Comparison of ENCODE assay signal across 16 cellular contexts in the genomic region with DNA sequence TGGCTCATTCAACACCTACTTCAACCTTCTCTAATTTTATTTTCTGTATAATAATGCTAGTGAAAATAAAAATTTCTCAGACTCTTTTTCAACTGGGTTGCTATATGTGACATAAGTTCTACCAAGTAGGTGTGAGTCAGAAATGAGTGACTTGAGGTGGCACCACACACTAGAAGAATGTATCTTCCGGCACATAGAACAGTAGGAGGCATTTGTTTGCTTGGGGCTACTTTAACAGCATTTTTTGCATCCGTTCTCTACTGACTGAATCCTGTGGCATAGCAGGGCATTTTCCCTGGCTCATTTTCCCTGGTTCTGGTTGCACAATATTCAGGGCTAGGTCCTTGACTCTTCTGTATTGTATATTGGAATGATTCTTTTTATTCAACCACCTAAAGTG.
DNase-seq lines count a peak whose midpoint lies in the region; ATAC-seq and TF ChIP-seq lines count a peak whose summit lies in the region.
"Had no signal": no experiment of that assay in that cellular context is flagged by ENCODE, and none has a peak within 500 bp of the region (broad histone marks: within the 10 kb centered on the region; RNA-seq: fewer than 3 reads in every experiment).

No MANE protein-coding gene starts in this region.

- H2BK120ac ChIP-seq in H9 (ENCODE audit: low read depth, low read length, poor library complexity, severe bottlenecking): no peak overlapping the region

- H4K91ac ChIP-seq in H9 (ENCODE audit: insufficient read length, low read depth, low read length): no peak overlapping the region

- H3K4ac ChIP-seq in H9 (ENCODE audit: low read depth, low read length): no peak overlapping the region

- no peak overlapping the region for H2BK15ac ChIP-seq in H9 (ENCODE audit: low read depth, low read length)

- DNase-seq in HT1080 (ENCODE audit: low read depth) (peak; percentile 11), SK-MEL-5 (ENCODE audit: low read depth, low spot score) (peak; percentile 6), left lung (no peak), H9 (no peak), NCI-H446 (lab: John Stamatoyannopoulos, UW) (no peak), ascending aorta (ENCODE audit: low spot score in 2 of 2) (no peak)
- DNase-seq: ACHN; Caco-2; CD4-positive, alpha-beta T cell; GDM1; H7; KG1 had no signal

- no peak overlapping the region for H3K27ac ChIP-seq in left lung
- H3K27ac ChIP-seq in H9 (ENCODE audit: insufficient read length, low read depth, low read length): no peak overlapping the region
- H3K27ac ChIP-seq in ascending aorta: no peak overlapping the region
- H3K27ac ChIP-seq: C4-2B, HL-60 had no signal

- H3K36me3 ChIP-seq in left lung (no peaks in the 10 kb centered on the region), ascending aorta (no peaks in the 10 kb centered on the region)

- H4K8ac ChIP-seq in H9 (replicated peaks; ENCODE audit: insufficient read length, low read depth, low read length): no peak overlapping the region

- H4K20me1 ChIP-seq in H9 (ENCODE audit: control insufficient read depth, insufficient read depth, insufficient read length): no peaks in the 10 kb centered on the region

- in situ Hi-C loops in SK-MEL-5 (cut with HindIII; ENCODE audit: low pct_unique_long_range_greater_than_20kb, low sequenced_read_pairs): no loop called here

- no peak overlapping the region for H3K56ac ChIP-seq in H9 (ENCODE audit: insufficient read length, low read depth, low read length)

- no peak overlapping the region for H4K5ac ChIP-seq in H9 (ENCODE audit: insufficient read length, low read depth, low read length)

- TF ChIP-seq CTCF in left lung (IDR thresholded peaks at IDR 0.05) (no peak), H9 (conservative IDR thresholded peaks at IDR 0.05) (no peak), ascending aorta (IDR thresholded peaks at IDR 0.05) (no peak)

- H3K27me3 ChIP-seq in left lung (no peaks in the 10 kb centered on the region), H9 (ENCODE audit: insufficient read depth, low read length) (no peaks in the 10 kb centered on the region), ascending aorta (no peaks in the 10 kb centered on the region)

- no peak overlapping the region for H2BK5ac ChIP-seq in H9 (ENCODE audit: insufficient read length, low read length)

- no peak overlapping the region for H3K4me2 ChIP-seq in H9 (ENCODE audit: insufficient read depth, insufficient read length, low read length)
- H3K4me2 ChIP-seq: GM23338 had no signal

- H2BK20ac ChIP-seq in H9 (ENCODE audit: low read depth, low read length, poor library complexity, severe bottlenecking): no peak overlapping the region

- H2AK5ac ChIP-seq in H9 (ENCODE audit: insufficient read length, low read length): no peak overlapping the region

- H2BK12ac ChIP-seq in H9 (ENCODE audit: insufficient read length, low read depth, low read length): no peak overlapping the region

- H3K18ac ChIP-seq in H9 (ENCODE audit: insufficient read length, low read depth, low read length): no peak overlapping the region

- no peak overlapping the region for H3K4me3 Mint-ChIP-seq in H9
- H3K4me3 Mint-ChIP-seq: CD4-positive, alpha-beta T cell; GM23338 had no signal

- no peak overlapping the region for H3K23ac ChIP-seq in H9 (ENCODE audit: insufficient read length, low read depth, low read length)

- H3K36me3 Mint-ChIP-seq in H9 (ENCODE audit: insufficient read depth in 1 of 3, low read depth in 3 of 3): peaks cover 0 to 8% (median 0%) of the 10 kb centered on the region in 3 experiments; a peak in 1 of 7 replicates

- H3K14ac ChIP-seq in H9 (ENCODE audit: insufficient read depth, low read length): no peak overlapping the region

- peaks cover 0 to 5% of the 10 kb centered on the region in 2 donors for H3K4me1 ChIP-seq in left lung
- H3K4me1 ChIP-seq in H9 (ENCODE audit: insufficient read depth, low read length): no peaks in the 10 kb centered on the region
- H3K4me1 ChIP-seq in ascending aorta: no peaks in the 10 kb centered on the region
- H3K4me1 ChIP-seq: Caco-2 had no signal

- no peaks in the 10 kb centered on the region for H3K27me3 Mint-ChIP-seq in H9 (ENCODE audit: low read depth)
- H3K27me3 Mint-ChIP-seq: CD4-positive, alpha-beta T cell had no signal

- peak; percentile 15 for ATAC-seq in left lung
- no peak for ATAC-seq in HG03108 (IDR thresholded peaks at IDR 0.05; ENCODE audit: unreplicated experiment)
- ATAC-seq: GM23338 had no signal

- no peaks in the 10 kb centered on the region for H3K9me3 ChIP-seq in left lung
- peaks cover 6% of the 10 kb centered on the region for H3K9me3 ChIP-seq in H9 (ENCODE audit: control insufficient read depth, low read depth, low read length)
- H3K9me3 ChIP-seq in ascending aorta: no peaks in the 10 kb centered on the region
- H3K9me3 ChIP-seq: Caco-2 had no signal

- no peak overlapping the region for H3K9ac ChIP-seq in H9 (ENCODE audit: extremely low read depth, insufficient read length, low read length)

- no peak overlapping the region for H3T11ph ChIP-seq in H9 (ENCODE audit: low read length)

- H3K9me3 Mint-ChIP-seq in H9: peaks cover 5% of the 10 kb centered on the region in 2 experiments; a peak in 4 of 5 replicates
- H3K9me3 Mint-ChIP-seq: CD4-positive, alpha-beta T cell had no signal

- WGBS in H9 (ENCODE audit: extremely low coverage, insufficient read length, low lambda C conversion rate): no CpG with 5 or more reads among the region's 2 CpGs

- H2AFZ ChIP-seq in H9 (ENCODE audit: low read length): no peak overlapping the region
- H2AFZ ChIP-seq: GM23338 had no signal

- no peak overlapping the region for H3K27ac Mint-ChIP-seq in H9
- H3K27ac Mint-ChIP-seq: CD4-positive, alpha-beta T cell; GM23338 had no signal

- no peaks in the 10 kb centered on the region for H3K23me2 ChIP-seq in H9 (ENCODE audit: insufficient read length, low read depth, low read length, poor library complexity, severe bottlenecking)

- no peaks in the 10 kb centered on the region for H3K79me1 ChIP-seq in H9 (ENCODE audit: insufficient read depth, low read depth, low read length, poor library complexity, severe bottlenecking)

- H3K4me1 Mint-ChIP-seq in H9: peaks cover 3 to 4% of the 10 kb centered on the region in 2 experiments

- no peaks in the 10 kb centered on the region for H3K79me2 ChIP-seq in H9 (ENCODE audit: insufficient read depth, low read length)

- intact Hi-C loops in left lung (cut with DNase I): no loop called here
- intact Hi-C loops in ascending aorta (cut with DNase I): loop anchor here (5.0 kb wide), 1 partner anchor 405 kb away; no protein-coding TSS in a partner anchor

- H3K4me3 ChIP-seq in left lung (no peak overlapping the region), ascending aorta (no peak overlapping the region)
- H3K4me3 ChIP-seq: GM23338 had no signal

Comparison
In these comparisons a context has a peak if more than half of its experiments do, and no peak if none do; other contexts are left out.
1. DNase-seq: peak in HT1080 (single experiment) and SK-MEL-5 (single experiment); none in left lung (0 of 2), H9 (single experiment), NCI-H446 (0 of 2) and ascending aorta (0 of 2).